In the genomic region with DNA sequence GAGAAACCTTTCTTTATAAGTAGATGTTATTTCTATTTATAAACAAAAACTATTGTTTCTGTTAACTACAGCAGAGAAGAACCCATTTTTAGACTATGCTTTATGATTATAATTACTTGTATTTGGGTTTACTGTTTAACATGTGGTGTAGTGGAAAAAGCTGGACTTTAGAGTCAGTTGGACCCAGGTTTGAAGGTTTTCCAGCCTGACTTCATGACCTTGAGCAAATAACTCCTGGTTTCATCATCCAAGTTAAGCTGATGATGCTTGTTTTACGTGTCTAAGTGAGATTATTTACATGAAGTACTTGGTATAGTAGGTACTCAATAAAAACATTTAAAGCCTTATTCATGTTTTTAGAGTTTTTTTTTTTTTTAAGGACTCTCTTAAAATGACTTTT, we compare ENCODE assay signal across 1 cellular context.
A peak's percentile ranks its signal among the peaks of the same experiment; 100 is the strongest.
TF ChIP-seq lines count a peak whose summit lies in the region.

No MANE protein-coding gene starts in this region.

TF ChIP-seq in HepG2, 621 proteins besides CTCF, POLR2A, EP300 and RAD21 (continued from another document and continues in another):
- TF ChIP-seq IKZF4 (CRISPR knock-in tag; IDR thresholded peaks at IDR 0.05; ENCODE audit: borderline replicate concordance, low read depth, not compliant biosample characterization) (no peak), FOXJ3 (CRISPR knock-in tag; IDR thresholded peaks at IDR 0.05; ENCODE audit: borderline replicate concordance) (peak; percentile 82; the same call in 1 of the 2 replicates), DPF2 (CRISPR knock-in tag; IDR thresholded peaks at IDR 0.05; ENCODE audit: borderline replicate concordance, low read depth) (peak; percentile 74; the same call in 1 of the 2 replicates), PITX1 (CRISPR knock-in tag; IDR thresholded peaks at IDR 0.05) (peak; percentile 57; the same call in 1 of the 2 replicates), ZNF20 (CRISPR knock-in tag; IDR thresholded peaks at IDR 0.05) (no peak; the same call in 1 of the 2 replicates), ZNF335 (CRISPR knock-in tag; IDR thresholded peaks at IDR 0.05) (no peak), ZNF816 (CRISPR knock-in tag; IDR thresholded peaks at IDR 0.05; ENCODE audit: borderline replicate concordance) (0 out of 2 replicates have a peak, but pooled peaks have one; percentile 30), KLF15 (CRISPR knock-in tag; IDR thresholded peaks at IDR 0.05; ENCODE audit: borderline replicate concordance) (no peak), ZNF296 (CRISPR knock-in tag; conservative IDR thresholded peaks at IDR 0.05) (no peak), KLF12 (CRISPR knock-in tag; IDR thresholded peaks at IDR 0.05; ENCODE audit: borderline replicate concordance) (no peak), SIX4 (CRISPR knock-in tag; IDR thresholded peaks at IDR 0.05) (0 out of 2 replicates have a peak, but pooled peaks have one; percentile 14), U2AF1 (optimal IDR thresholded peaks at IDR 0.05; ENCODE audit: low read depth, low read length) (no peak), HOXA3 (CRISPR knock-in tag; IDR thresholded peaks at IDR 0.05) (no peak; the same call in 1 of the 2 replicates), ZMYM4 (CRISPR knock-in tag; IDR thresholded peaks at IDR 0.05) (peak; percentile 99), MIER2 (CRISPR knock-in tag; IDR thresholded peaks at IDR 0.05) (0 out of 2 replicates have a peak, but pooled peaks have one; percentile 56), TFE3 (CRISPR knock-in tag; IDR thresholded peaks at IDR 0.05) (peak; percentile 78), E2F2 (CRISPR knock-in tag; IDR thresholded peaks at IDR 0.05; ENCODE audit: borderline replicate concordance) (no peak), ZNF644 (CRISPR knock-in tag; IDR thresholded peaks at IDR 0.05; ENCODE audit: low read depth) (peak; percentile 97), HNRNPL (IDR thresholded peaks at IDR 0.05; ENCODE audit: low read depth, low read length) (no peak), YY1 (IDR thresholded peaks at IDR 0.05; ENCODE audit: insufficient read depth, insufficient replicate concordance, low read depth, low read length) (no peak), KDM2A (CRISPR knock-in tag; IDR thresholded peaks at IDR 0.05; ENCODE audit: borderline replicate concordance, low read depth) (no peak), AGO1 (IDR thresholded peaks at IDR 0.05; ENCODE audit: low read depth, low read length, poor library complexity, severe bottlenecking) (no peak), MAZ (IDR thresholded peaks at IDR 0.05; ENCODE audit: borderline replicate concordance, low read depth, low read length) (no peak), MAZ (CRISPR knock-in tag; IDR thresholded peaks at IDR 0.05; ENCODE audit: low read depth) (no peak), ELF1 (CRISPR knock-in tag; IDR thresholded peaks at IDR 0.05) (0 out of 2 replicates have a peak, but pooled peaks have one; percentile 18), ZNF737 (CRISPR knock-in tag; IDR thresholded peaks at IDR 0.05; ENCODE audit: borderline replicate concordance) (no peak), KMT2B (CRISPR knock-in tag; IDR thresholded peaks at IDR 0.05) (0 out of 2 replicates have a peak, but pooled peaks have one; percentile 29), ZNF7 (CRISPR knock-in tag; IDR thresholded peaks at IDR 0.05) (no peak), ZBTB42 (CRISPR knock-in tag; IDR thresholded peaks at IDR 0.05) (no peak), ZNF773 (CRISPR knock-in tag; IDR thresholded peaks at IDR 0.05; ENCODE audit: borderline replicate concordance) (no peak), KDM1A (CRISPR knock-in tag; IDR thresholded peaks at IDR 0.05) (peak; percentile 97)
- TF ChIP-seq, protein P1, sequence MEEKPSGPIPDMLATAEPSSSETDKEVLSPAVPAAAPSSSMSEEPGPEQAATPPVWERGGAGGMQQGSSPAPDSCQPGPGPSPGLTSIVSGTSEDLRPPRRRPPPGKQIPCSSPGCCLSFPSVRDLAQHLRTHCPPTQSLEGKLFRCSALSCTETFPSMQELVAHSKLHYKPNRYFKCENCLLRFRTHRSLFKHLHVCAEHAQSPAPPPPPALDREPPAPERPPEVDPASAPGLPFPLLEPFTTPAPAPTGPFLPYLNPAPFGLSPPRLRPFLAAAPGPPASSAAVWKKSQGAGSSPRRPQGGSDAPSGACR (CRISPR knock-in tag; IDR thresholded peaks at IDR 0.05) = 0 out of 2 replicates have a peak, but pooled peaks have one; percentile 49
- TF ChIP-seq, protein P2, sequence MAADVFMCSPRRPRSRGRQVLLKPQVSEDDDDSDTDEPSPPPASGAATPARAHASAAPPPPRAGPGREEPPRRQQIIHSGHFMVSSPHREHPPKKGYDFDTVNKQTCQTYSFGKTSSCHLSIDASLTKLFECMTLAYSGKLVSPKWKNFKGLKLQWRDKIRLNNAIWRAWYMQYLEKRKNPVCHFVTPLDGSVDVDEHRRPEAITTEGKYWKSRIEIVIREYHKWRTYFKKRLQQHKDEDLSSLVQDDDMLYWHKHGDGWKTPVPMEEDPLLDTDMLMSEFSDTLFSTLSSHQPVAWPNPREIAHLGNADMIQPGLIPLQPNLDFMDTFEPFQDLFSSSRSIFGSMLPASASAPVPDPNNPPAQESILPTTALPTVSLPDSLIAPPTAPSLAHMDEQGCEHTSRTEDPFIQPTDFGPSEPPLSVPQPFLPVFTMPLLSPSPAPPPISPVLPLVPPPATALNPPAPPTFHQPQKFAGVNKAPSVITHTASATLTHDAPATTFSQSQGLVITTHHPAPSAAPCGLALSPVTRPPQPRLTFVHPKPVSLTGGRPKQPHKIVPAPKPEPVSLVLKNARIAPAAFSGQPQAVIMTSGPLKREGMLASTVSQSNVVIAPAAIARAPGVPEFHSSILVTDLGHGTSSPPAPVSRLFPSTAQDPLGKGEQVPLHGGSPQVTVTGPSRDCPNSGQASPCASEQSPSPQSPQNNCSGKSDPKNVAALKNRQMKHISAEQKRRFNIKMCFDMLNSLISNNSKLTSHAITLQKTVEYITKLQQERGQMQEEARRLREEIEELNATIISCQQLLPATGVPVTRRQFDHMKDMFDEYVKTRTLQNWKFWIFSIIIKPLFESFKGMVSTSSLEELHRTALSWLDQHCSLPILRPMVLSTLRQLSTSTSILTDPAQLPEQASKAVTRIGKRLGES (CRISPR knock-in tag; IDR thresholded peaks at IDR 0.05; ENCODE audit: borderline replicate concordance) = no peak
- TF ChIP-seq, protein P3, sequence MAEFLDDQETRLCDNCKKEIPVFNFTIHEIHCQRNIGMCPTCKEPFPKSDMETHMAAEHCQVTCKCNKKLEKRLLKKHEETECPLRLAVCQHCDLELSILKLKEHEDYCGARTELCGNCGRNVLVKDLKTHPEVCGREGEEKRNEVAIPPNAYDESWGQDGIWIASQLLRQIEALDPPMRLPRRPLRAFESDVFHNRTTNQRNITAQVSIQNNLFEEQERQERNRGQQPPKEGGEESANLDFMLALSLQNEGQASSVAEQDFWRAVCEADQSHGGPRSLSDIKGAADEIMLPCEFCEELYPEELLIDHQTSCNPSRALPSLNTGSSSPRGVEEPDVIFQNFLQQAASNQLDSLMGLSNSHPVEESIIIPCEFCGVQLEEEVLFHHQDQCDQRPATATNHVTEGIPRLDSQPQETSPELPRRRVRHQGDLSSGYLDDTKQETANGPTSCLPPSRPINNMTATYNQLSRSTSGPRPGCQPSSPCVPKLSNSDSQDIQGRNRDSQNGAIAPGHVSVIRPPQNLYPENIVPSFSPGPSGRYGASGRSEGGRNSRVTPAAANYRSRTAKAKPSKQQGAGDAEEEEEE (CRISPR knock-in tag; IDR thresholded peaks at IDR 0.05; ENCODE audit: borderline replicate concordance) = no peak
- TF ChIP-seq, protein P4, sequence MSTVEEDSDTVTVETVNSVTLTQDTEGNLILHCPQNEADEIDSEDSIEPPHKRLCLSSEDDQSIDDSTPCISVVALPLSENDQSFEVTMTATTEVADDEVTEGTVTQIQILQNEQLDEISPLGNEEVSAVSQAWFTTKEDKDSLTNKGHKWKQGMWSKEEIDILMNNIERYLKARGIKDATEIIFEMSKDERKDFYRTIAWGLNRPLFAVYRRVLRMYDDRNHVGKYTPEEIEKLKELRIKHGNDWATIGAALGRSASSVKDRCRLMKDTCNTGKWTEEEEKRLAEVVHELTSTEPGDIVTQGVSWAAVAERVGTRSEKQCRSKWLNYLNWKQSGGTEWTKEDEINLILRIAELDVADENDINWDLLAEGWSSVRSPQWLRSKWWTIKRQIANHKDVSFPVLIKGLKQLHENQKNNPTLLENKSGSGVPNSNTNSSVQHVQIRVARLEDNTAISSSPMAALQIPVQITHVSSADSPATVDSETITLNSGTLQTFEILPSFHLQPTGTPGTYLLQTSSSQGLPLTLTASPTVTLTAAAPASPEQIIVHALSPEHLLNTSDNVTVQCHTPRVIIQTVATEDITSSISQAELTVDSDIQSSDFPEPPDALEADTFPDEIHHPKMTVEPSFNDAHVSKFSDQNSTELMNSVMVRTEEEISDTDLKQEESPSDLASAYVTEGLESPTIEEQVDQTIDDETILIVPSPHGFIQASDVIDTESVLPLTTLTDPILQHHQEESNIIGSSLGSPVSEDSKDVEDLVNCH (CRISPR knock-in tag; IDR thresholded peaks at IDR 0.05) = no peak
- TF ChIP-seq, protein P5, sequence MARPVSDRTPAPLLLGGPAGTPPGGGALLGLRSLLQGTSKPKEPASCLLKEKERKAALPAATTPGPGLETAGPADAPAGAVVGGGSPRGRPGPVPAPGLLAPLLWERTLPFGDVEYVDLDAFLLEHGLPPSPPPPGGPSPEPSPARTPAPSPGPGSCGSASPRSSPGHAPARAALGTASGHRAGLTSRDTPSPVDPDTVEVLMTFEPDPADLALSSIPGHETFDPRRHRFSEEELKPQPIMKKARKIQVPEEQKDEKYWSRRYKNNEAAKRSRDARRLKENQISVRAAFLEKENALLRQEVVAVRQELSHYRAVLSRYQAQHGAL (CRISPR knock-in tag; IDR thresholded peaks at IDR 0.05; ENCODE audit: not compliant biosample characterization) = no peak
- TF ChIP-seq, protein P6, sequence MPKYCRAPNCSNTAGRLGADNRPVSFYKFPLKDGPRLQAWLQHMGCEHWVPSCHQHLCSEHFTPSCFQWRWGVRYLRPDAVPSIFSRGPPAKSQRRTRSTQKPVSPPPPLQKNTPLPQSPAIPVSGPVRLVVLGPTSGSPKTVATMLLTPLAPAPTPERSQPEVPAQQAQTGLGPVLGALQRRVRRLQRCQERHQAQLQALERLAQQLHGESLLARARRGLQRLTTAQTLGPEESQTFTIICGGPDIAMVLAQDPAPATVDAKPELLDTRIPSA (CRISPR knock-in tag; IDR thresholded peaks at IDR 0.05; ENCODE audit: borderline replicate concordance) = no peak
- TF ChIP-seq, protein P7, sequence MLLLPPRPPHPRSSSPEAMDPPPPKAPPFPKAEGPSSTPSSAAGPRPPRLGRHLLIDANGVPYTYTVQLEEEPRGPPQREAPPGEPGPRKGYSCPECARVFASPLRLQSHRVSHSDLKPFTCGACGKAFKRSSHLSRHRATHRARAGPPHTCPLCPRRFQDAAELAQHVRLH (CRISPR knock-in tag; IDR thresholded peaks at IDR 0.05; ENCODE audit: borderline replicate concordance, low read depth) = peak; percentile 62; the same call in 1 of the 2 replicates
- TF ChIP-seq, protein P8, sequence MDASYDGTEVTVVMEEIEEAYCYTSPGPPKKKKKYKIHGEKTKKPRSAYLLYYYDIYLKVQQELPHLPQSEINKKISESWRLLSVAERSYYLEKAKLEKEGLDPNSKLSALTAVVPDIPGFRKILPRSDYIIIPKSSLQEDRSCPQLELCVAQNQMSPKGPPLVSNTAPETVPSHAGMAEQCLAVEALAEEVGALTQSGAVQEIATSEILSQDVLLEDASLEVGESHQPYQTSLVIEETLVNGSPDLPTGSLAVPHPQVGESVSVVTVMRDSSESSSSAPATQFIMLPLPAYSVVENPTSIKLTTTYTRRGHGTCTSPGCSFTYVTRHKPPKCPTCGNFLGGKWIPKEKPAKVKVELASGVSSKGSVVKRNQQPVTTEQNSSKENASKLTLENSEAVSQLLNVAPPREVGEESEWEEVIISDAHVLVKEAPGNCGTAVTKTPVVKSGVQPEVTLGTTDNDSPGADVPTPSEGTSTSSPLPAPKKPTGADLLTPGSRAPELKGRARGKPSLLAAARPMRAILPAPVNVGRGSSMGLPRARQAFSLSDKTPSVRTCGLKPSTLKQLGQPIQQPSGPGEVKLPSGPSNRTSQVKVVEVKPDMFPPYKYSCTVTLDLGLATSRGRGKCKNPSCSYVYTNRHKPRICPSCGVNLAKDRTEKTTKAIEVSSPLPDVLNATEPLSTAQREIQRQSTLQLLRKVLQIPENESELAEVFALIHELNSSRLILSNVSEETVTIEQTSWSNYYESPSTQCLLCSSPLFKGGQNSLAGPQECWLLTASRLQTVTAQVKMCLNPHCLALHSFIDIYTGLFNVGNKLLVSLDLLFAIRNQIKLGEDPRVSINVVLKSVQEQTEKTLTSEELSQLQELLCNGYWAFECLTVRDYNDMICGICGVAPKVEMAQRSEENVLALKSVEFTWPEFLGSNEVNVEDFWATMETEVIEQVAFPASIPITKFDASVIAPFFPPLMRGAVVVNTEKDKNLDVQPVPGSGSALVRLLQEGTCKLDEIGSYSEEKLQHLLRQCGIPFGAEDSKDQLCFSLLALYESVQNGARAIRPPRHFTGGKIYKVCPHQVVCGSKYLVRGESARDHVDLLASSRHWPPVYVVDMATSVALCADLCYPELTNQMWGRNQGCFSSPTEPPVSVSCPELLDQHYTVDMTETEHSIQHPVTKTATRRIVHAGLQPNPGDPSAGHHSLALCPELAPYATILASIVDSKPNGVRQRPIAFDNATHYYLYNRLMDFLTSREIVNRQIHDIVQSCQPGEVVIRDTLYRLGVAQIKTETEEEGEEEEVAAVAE (CRISPR knock-in tag; IDR thresholded peaks at IDR 0.05; ENCODE audit: borderline replicate concordance) = peak; percentile 85
